Comparison of ENCODE assay signal across 14 cellular contexts in genomic region chr9:89171693-89172092, GRCh38. TPM values are rescaled to one million over a fixed set of nuclear protein-coding genes. Genes with fewer than 3 reads are reported as not detected.
DNase-seq lines count a peak whose midpoint lies in the region; ATAC-seq, FAIRE-seq and TF ChIP-seq lines count a peak whose summit lies in the region.
"Had no signal": no experiment of that assay in that cellular context is flagged by ENCODE, and none has a peak within 500 bp of the region (broad histone marks: within the 10 kb centered on the region; RNA-seq: fewer than 3 reads in every experiment).

No MANE protein-coding gene starts in this region.

- DNase-seq in AG09319 (ENCODE audit: extremely low read depth, low read depth): no peak
- DNase-seq in HCT116 (ENCODE audit: low read depth, low spot score): no peak
- no peak for DNase-seq in HepG2 (ENCODE audit: low spot score)
- DNase-seq in nephron progenitor cell: no peak
- DNase-seq in activated gamma-delta T cell treated with Interleukin-2 at 50 U/mL for 16 hours: no peak
- DNase-seq in stimulated activated CD4-positive, alpha-beta T cell treated with anti-CD3 and anti-CD28 coated beads, Interleukin-1b, Interleukin-23, amount 100 ng/mL, for 48 hours: no peak
- DNase-seq in HEK293T (ENCODE audit: extremely low spot score): no peak
- DNase-seq: activated T-cell treated with anti-CD3 and anti-CD28 coated beads, Interleukin-2, amount 50 U/mL, for 4 hours; foreskin fibroblast; immature natural killer cell; stimulated activated naive CD4-positive, alpha-beta T cell had no signal

- H3K4me1 Mint-ChIP-seq in nephron progenitor cell: peaks cover 7% of the 10 kb centered on the region
- H3K4me1 Mint-ChIP-seq: immature natural killer cell had no signal

- H3K27ac ChIP-seq in HCT116 (ENCODE audit: low read depth, low read length) (no peak overlapping the region), VCaP (no peak overlapping the region), HepG2 (ENCODE audit: extremely low read length, insufficient read depth, low read length) (no peak overlapping the region)
- H3K27ac ChIP-seq: C4-2B had no signal

- no peak overlapping the region for H3K27ac Mint-ChIP-seq in nephron progenitor cell
- H3K27ac Mint-ChIP-seq: immature natural killer cell had no signal

- H3K27me3 Mint-ChIP-seq in nephron progenitor cell (ENCODE audit: low read depth, poor library complexity): peaks cover 47% of the 10 kb centered on the region

- BruUV-seq in HCT116 (replicated peaks; lab: Mats Ljungman, UMichigan) (no TSS peak), HepG2 (replicated peaks; lab: Mats Ljungman, UMichigan) (no TSS peak)

- H3K27me3 ChIP-seq in HCT116 (ENCODE audit: insufficient read depth, low read length) (no peaks in the 10 kb centered on the region), HepG2 (ENCODE audit: control insufficient read depth in 1 of 2, insufficient read depth in 2 of 2, low read length in 2 of 2) (peaks cover 0 to 11% of the 10 kb centered on the region in 2 experiments; a peak in 2 of 5 replicates)

- in situ Hi-C loops in HepG2 (cut with HindIII; ENCODE audit: extremely low pct_ligation_motif_present, low pct_unique_long_range_greater_than_20kb): no loop called here

- no peaks in the 10 kb centered on the region for H3K36me3 Mint-ChIP-seq in nephron progenitor cell (ENCODE audit: low read depth)
- H3K36me3 Mint-ChIP-seq: immature natural killer cell had no signal

- TF ChIP-seq EP300 in HepG2 (IDR thresholded peaks at IDR 0.05; ENCODE audit: low read depth in 2 of 2, low read length in 2 of 2) (no peak), HepG2 (CRISPR knock-in tag; IDR thresholded peaks at IDR 0.05; ENCODE audit: borderline replicate concordance) (no peak)

- FAIRE-seq in HepG2 (lab: Jason Lieb, UNC): no peak
- FAIRE-seq: G401.6 had no signal

- H3K4me3 ChIP-seq in HCT116 (replicated peaks in 1 of 2; ENCODE audit: low read depth in 1 of 2, low read length in 2 of 2) (no peak overlapping the region), HepG2 (replicated peaks in 1 of 3; ENCODE audit: insufficient read depth in 1 of 3, low read depth in 2 of 3, low read length in 3 of 3) (no peak overlapping the region)

- H3K9me3 ChIP-seq in HCT116 (ENCODE audit: control insufficient read depth in 1 of 2, insufficient read depth in 1 of 2, low read depth in 1 of 2, low read length in 2 of 2) (no peaks in the 10 kb centered on the region), HepG2 (ENCODE audit: low read length) (no peaks in the 10 kb centered on the region)

- H3K36me3 ChIP-seq in HCT116 (ENCODE audit: control insufficient read depth in 1 of 2, insufficient read depth in 2 of 2, low read length in 2 of 2): no peaks in the 10 kb centered on the region
- no peaks in the 10 kb centered on the region for H3K36me3 ChIP-seq in HepG2 (replicated peaks in 1 of 2; ENCODE audit: control insufficient read depth in 1 of 2, insufficient read depth in 2 of 2, low read length in 2 of 2)

- CTCF ChIA-PET in HCT116 (lab: Charles Lee): interaction anchor here (0.9 kb wide), 2 partner anchors 8 to 107 kb away, joined by 3 read pairs; no protein-coding TSS in a partner anchor
- CTCF ChIA-PET in HepG2 (lab: Yijun Ruan, JAX; ENCODE audit: low intra/inter-chr PET ratio, low total read pairs): interaction anchor here (1.2 kb wide), 1 partner anchor 107 kb away, joined by 3 read pairs; no protein-coding TSS in a partner anchor
- CTCF ChIA-PET in HEK293T (lab: Yijun Ruan, JAX): no interaction called here

- TF ChIP-seq POLR2A in HCT116 (IDR thresholded peaks at IDR 0.05; ENCODE audit: borderline replicate concordance, extremely low read depth, insufficient read depth, insufficient read length): no peak
- no peak for TF ChIP-seq POLR2A in HepG2 (IDR thresholded peaks at IDR 0.05; ENCODE audit: insufficient read depth in 1 of 2, low read depth in 2 of 2, low read length in 2 of 2)

- ATAC-seq in HCT116 (peak; percentile 55), HepG2 (peak; percentile 69)
- ATAC-seq: activated T-cell treated with anti-CD3 and anti-CD28 coated beads, Interleukin-2, amount 50 U/mL, for 4 hours had no signal

- H3K4me3 Mint-ChIP-seq in nephron progenitor cell: no peak overlapping the region
- H3K4me3 Mint-ChIP-seq: activated T-cell treated with anti-CD3 and anti-CD28 coated beads, Interleukin-2, amount 50 U/mL, for 4 hours; immature natural killer cell had no signal

- RAD21 ChIA-PET in HCT116 (lab: Charles Lee; ENCODE audit: low non-redundant PET in 1 of 2, low total read pairs in 2 of 2, uncharacterized antibody in 2 of 2, unreplicated experiment in 2 of 2): no interaction called here

- TF ChIP-seq RAD21 in HCT116 (IDR thresholded peaks at IDR 0.05; ENCODE audit: low read depth) (peak; percentile 55), HepG2 (CRISPR knock-in tag; IDR thresholded peaks at IDR 0.05) (no peak)

- H3K4me2 ChIP-seq in HCT116 (ENCODE audit: low read length) (no peak overlapping the region), HepG2 (ENCODE audit: low read depth, low read length) (no peak overlapping the region)

- no peaks in the 10 kb centered on the region for H4K20me1 ChIP-seq in HCT116 (ENCODE audit: insufficient read depth)
- H4K20me1 ChIP-seq in HepG2 (ENCODE audit: insufficient read depth, low read length): no peaks in the 10 kb centered on the region

- H3K9me3 Mint-ChIP-seq in nephron progenitor cell: no peaks in the 10 kb centered on the region
- H3K9me3 Mint-ChIP-seq: activated T-cell treated with anti-CD3 and anti-CD28 coated beads, Interleukin-2, amount 50 U/mL, for 4 hours; immature natural killer cell had no signal

- intact Hi-C loops in HCT116 (cut with micrococcal nuclease): no loop called here
- intact Hi-C loops in HepG2 (cut with micrococcal nuclease; ENCODE audit: unreplicated experiment): loop anchor here (1.0 kb wide), 1 partner anchor 108 kb away; no protein-coding TSS in a partner anchor

- H2AFZ ChIP-seq in HCT116 (ENCODE audit: low read depth, low read length, poor library complexity, severe bottlenecking) (no peak overlapping the region), HepG2 (ENCODE audit: low read length) (no peak overlapping the region)

- WGBS in HepG2 (ENCODE audit: low lambda C conversion rate): 0% methylated on average over 2 of the region's 4 CpGs

- peak; percentile 28 for TF ChIP-seq CTCF in AG09319 (IDR thresholded peaks at IDR 0.05; ENCODE audit: low read depth, low read length)
- TF ChIP-seq CTCF in HCT116 (IDR thresholded peaks at IDR 0.05 in 2 of 3, conservative IDR thresholded peaks at IDR 0.05 in 1 of 3; ENCODE audit: borderline replicate concordance in 1 of 3, insufficient read depth in 1 of 3, low read depth in 2 of 3, low read length in 2 of 3): peak in 1 of 3 experiments; percentile 13; a peak in 1 of 6 replicates
- peak; percentile 57 for TF ChIP-seq CTCF in VCaP (conservative IDR thresholded peaks at IDR 0.05)
- peak; percentile 55 for TF ChIP-seq CTCF in HepG2 (CRISPR knock-in tag; IDR thresholded peaks at IDR 0.05)
- no peak for TF ChIP-seq CTCF in nephron progenitor cell (IDR thresholded peaks at IDR 0.05)

- H3K9me2 ChIP-seq in HCT116 (ENCODE audit: insufficient read depth): no peaks in the 10 kb centered on the region

- H3K9ac ChIP-seq in HCT116 (ENCODE audit: low read length) (no peak overlapping the region), HepG2 (ENCODE audit: insufficient read depth, low read depth, low read length) (no peak overlapping the region)

- POLR2A ChIA-PET in HCT116 (lab: Charles Lee) (no interaction called here), HepG2 (lab: Yijun Ruan, JAX) (no interaction called here), HEK293T (lab: Yijun Ruan, JAX) (no interaction called here)

- H3K79me2 ChIP-seq in HCT116 (ENCODE audit: insufficient read depth, low read length) (no peaks in the 10 kb centered on the region), HepG2 (ENCODE audit: insufficient read depth, low read length) (no peaks in the 10 kb centered on the region)

- H3K4me1 ChIP-seq in HCT116 (ENCODE audit: control insufficient read depth in 1 of 2, insufficient read depth in 2 of 2, low read length in 2 of 2) (no peaks in the 10 kb centered on the region), HepG2 (ENCODE audit: insufficient read depth, low read length) (0 out of 2 replicates have a peak, but pooled peaks cover 7% of the 10 kb centered on the region)

TF ChIP-seq in HepG2, 621 proteins besides CTCF, POLR2A, EP300 and RAD21 (continues in another document):
- peak; percentile 22; the same call in 1 of the 2 replicates for TF ChIP-seq SMC3 (IDR thresholded peaks at IDR 0.05; ENCODE audit: low read length)

TF ChIP-seq in HEK293T, 16 proteins besides CTCF, POLR2A, EP300 and RAD21 (continues in another document):
- TF ChIP-seq LEF1 (IDR thresholded peaks at IDR 0.05; ENCODE audit: borderline replicate concordance): no peak
- TF ChIP-seq FOXM1 (IDR thresholded peaks at IDR 0.05; ENCODE audit: borderline replicate concordance): no peak
- TF ChIP-seq BHLHE40 (IDR thresholded peaks at IDR 0.05; ENCODE audit: borderline replicate concordance): no peak
- TF ChIP-seq ZNF384 (IDR thresholded peaks at IDR 0.05): no peak
- no peak for TF ChIP-seq CTBP1 (IDR thresholded peaks at IDR 0.05; ENCODE audit: borderline replicate concordance)
- no peak for TF ChIP-seq ARNT (IDR thresholded peaks at IDR 0.05)

RNA-seq across cellular contexts. Expression of gene SHC3, which starts 6.9 kb away (rescaled TPM):
- total RNA-seq in HCT116 (2021; ENCODE audit: unreplicated experiment) (0.27 TPM), HepG2 (2016; rRNA removed; fragmentation: Illumina TruSeq; extraction: Trizol) (0.89 and 1.1 TPM in 2 replicates)
- 0.09 and 0.16 TPM in 2 replicates for polyA plus RNA-seq in HCT116 (2012)
- total RNA-seq in HepG2 (2016; cell fraction: cytosol; rRNA removed; fragmentation: Illumina TruSeq; extraction: Trizol; ENCODE audit: low read depth): 0.26 and 0.71 TPM in 2 replicates
- total RNA-seq in HepG2 (2016; cell fraction: insoluble cytoplasmic fraction; rRNA removed; fragmentation: Illumina TruSeq; extraction: Trizol): 0.97 and 1.2 TPM in 2 replicates
- 0.38 and 0.49 TPM in 2 replicates for total RNA-seq in HepG2 (2016; cell fraction: membrane; rRNA removed; fragmentation: Illumina TruSeq; extraction: Trizol)
- total RNA-seq in HepG2 (2016; cell fraction: nucleus; rRNA removed; fragmentation: Illumina TruSeq; extraction: Trizol): 0.69 and 1.0 TPM in 2 replicates
- 0.09 and 0.12 TPM in 2 replicates for polyA plus RNA-seq in HepG2 (2011; rRNA removed)
- polyA plus RNA-seq in HepG2 (2011; cell fraction: cytosol; rRNA removed): 0.07 and 0.10 TPM in 2 replicates
- 0.39 and 0.42 TPM in 2 replicates for polyA plus RNA-seq in HepG2 (2011; cell fraction: nucleus; rRNA removed)
- 0.04 and 0.20 TPM in 2 replicates for polyA plus RNA-seq in HepG2 (2012)
- polyA plus RNA-seq in HepG2 (2016; cell fraction: cytosol; fragmentation: Illumina TruSeq; extraction: Trizol; ENCODE audit: low read depth): 0.06 and 0.20 TPM in 2 replicates
- polyA plus RNA-seq in HepG2 (2016; cell fraction: insoluble cytoplasmic fraction; fragmentation: Illumina TruSeq; extraction: Trizol; ENCODE audit: low read depth): 0.45 and 0.52 TPM in 2 replicates
- 0.11 and 0.20 TPM in 2 replicates for polyA plus RNA-seq in HepG2 (2016; cell fraction: membrane; fragmentation: Illumina TruSeq; extraction: Trizol; ENCODE audit: low read depth)
- polyA plus RNA-seq in HepG2 (2016; cell fraction: nucleus; fragmentation: Illumina TruSeq; extraction: Trizol; ENCODE audit: insufficient read depth, low read depth): 1.3 and 1.7 TPM in 2 replicates
- 0.36 and 1.1 TPM in 2 replicates for polyA minus RNA-seq in HepG2 (2011; rRNA and poly(A)+ RNA removed; ENCODE audit: low replicate concordance)
- polyA minus RNA-seq in HepG2 (2011; cell fraction: cytosol; rRNA and poly(A)+ RNA removed): 0.09 and 0.20 TPM in 2 replicates
- polyA minus RNA-seq in HepG2 (2011; cell fraction: nucleus; rRNA and poly(A)+ RNA removed): 0.25 and 0.26 TPM in 2 replicates
- polyA plus RNA-seq: immature natural killer cell had no signal
